8 cellular contexts compared by ENCODE assay signal in the genomic region with DNA sequence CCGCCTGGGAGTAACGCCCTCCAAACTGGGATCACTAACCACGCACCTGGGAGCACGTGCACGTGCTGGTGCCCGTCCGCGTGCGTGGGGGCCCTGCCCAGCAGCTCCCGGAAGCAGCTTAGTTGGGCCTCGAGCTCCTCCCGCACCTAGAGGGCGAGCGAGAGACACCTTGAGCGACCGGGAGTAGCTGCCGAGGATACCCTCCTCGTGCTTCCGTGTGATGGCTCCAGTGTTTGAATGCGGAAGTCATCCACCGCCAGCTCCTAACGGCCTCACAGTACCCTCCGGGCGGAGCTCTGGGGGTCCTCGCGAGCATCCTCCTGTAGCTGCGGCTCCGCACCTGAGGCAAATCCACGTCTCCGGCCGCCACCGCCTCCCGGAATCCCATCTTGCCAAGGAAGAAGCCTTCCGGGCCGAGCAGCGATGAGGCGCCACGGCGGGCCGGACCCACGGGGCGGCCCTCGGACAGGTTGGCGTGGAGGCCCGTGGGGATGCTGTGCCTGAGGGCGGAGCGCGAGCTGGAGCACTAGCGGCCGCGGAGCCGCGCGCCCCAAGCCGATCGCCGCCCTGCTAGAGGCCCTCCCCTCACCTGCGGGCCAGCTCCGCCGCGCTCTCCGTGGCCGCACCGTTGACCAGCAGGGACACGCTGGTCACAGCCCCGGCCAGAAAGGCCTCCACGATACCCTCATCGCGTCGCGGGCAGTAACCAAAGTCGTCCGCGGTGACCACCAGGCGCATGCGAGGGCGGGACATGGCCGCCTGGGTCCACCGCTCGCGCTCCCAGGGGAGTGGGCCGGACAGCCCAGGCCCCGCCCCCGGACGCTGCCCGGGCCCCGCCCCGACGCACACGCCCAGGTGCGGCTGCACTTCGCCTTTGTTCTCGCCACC. TPM values are rescaled to one million over a fixed set of nuclear protein-coding genes. Genes with fewer than 3 reads are reported as not detected.
DNase-seq lines count a peak whose midpoint lies in the region; ATAC-seq, FAIRE-seq and TF ChIP-seq lines count a peak whose summit lies in the region.

A gene with protein sequence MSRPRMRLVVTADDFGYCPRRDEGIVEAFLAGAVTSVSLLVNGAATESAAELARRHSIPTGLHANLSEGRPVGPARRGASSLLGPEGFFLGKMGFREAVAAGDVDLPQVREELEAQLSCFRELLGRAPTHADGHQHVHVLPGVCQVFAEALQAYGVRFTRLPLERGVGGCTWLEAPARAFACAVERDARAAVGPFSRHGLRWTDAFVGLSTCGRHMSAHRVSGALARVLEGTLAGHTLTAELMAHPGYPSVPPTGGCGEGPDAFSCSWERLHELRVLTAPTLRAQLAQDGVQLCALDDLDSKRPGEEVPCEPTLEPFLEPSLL (minus strand): TSS at position 761 of the 888 bp plus-strand sequence. CDS start 8 bp downstream, at position 753.

- peak; percentile 77 for FAIRE-seq in HTR-8/SVneo (lab: Jason Lieb, UNC)

- H3K36me3 Mint-ChIP-seq in Caco-2 (ENCODE audit: insufficient read depth, unreplicated experiment), result peaks cover 51% of the 10 kb centered on the region
- peaks cover 41% of the 10 kb centered on the region for H3K36me3 Mint-ChIP-seq in effector memory CD8-positive, alpha-beta T cell (ENCODE audit: insufficient read depth)

- H3K4me1 ChIP-seq in Caco-2 (peaks cover 5% of the 10 kb centered on the region; the same call in 1 of the 2 replicates), mesendoderm (ENCODE audit: control insufficient read depth, low read depth, low read length) (no peaks in the 10 kb centered on the region)

- no peaks in the 10 kb centered on the region for H3K27me3 ChIP-seq in Caco-2 (replicated peaks; ENCODE audit: control insufficient read depth, insufficient read depth, low read length)
- H3K27me3 ChIP-seq in mesendoderm (ENCODE audit: insufficient read depth, low read length, poor library complexity), result no peaks in the 10 kb centered on the region

- peaks cover 15% of the 10 kb centered on the region for H3K79me1 ChIP-seq in mesendoderm (ENCODE audit: low read length)

- H3K18ac ChIP-seq in mesendoderm (ENCODE audit: low read length), result peak within 1 kb of the TSS; percentile 33

- no peaks in the 10 kb centered on the region for H3K9me3 ChIP-seq in Caco-2

- DNase-seq in Caco-2 (peak; percentile 96 to 97), HTR-8/SVneo (ENCODE audit: insufficient read length, low spot score) (peak; percentile 81), NOMO-1 (lab: John Stamatoyannopoulos, UW; ENCODE audit: unreplicated experiment in 2 of 2) (peak; percentile 95 to 97), mesendoderm (peak; percentile 96)
- DNase-seq in effector memory CD8-positive, alpha-beta T cell, result peak; percentile 94 to 95 (median 94)
- DNase-seq in stimulated activated CD8-positive, alpha-beta memory T cell treated with anti-CD3 and anti-CD28 coated beads, Interleukin-12 subunit alpha, Interleukin-12 subunit beta, amount 100 ng/mL, for 4 hours (ENCODE audit: low read depth), result peak; percentile 88

- intact Hi-C loops in Caco-2 (cut with micrococcal nuclease; ENCODE audit: unreplicated experiment), result loop anchor here (1.0 kb wide), 1 partner anchor 12 kb away; no protein-coding TSS in a partner anchor

- peak; percentile 49 to 79 for TF ChIP-seq CTCF in Caco-2 (IDR thresholded peaks at IDR 0.05; ENCODE audit: insufficient read depth in 1 of 2, low read depth in 1 of 2, low read length in 1 of 2, severe bottlenecking in 1 of 2, unreplicated experiment in 1 of 2)

- no peaks in the 10 kb centered on the region for H3K27me3 Mint-ChIP-seq in Caco-2 (ENCODE audit: insufficient read depth, unreplicated experiment)
- H3K27me3 Mint-ChIP-seq in effector memory CD8-positive, alpha-beta T cell, result no peaks in the 10 kb centered on the region

- no peak within 1 kb of the TSS for H2BK15ac ChIP-seq in mesendoderm (replicated peaks; ENCODE audit: low read depth)

- no peak within 1 kb of the TSS for H4K5ac ChIP-seq in mesendoderm (ENCODE audit: low read length)

- H3K4me1 Mint-ChIP-seq in Caco-2 (ENCODE audit: low read depth, unreplicated experiment), result no peaks in the 10 kb centered on the region
- H3K4me1 Mint-ChIP-seq in effector memory CD8-positive, alpha-beta T cell (ENCODE audit: low read depth in 2 of 2), result peaks cover 33 to 34% of the 10 kb centered on the region in 2 donors

- H3K27ac ChIP-seq in mesendoderm (ENCODE audit: low read depth, low read length), result no peak within 1 kb of the TSS

- H3K4ac ChIP-seq in mesendoderm (ENCODE audit: low read depth, low read length), result peak within 1 kb of the TSS; percentile 74

- H3K23ac ChIP-seq in mesendoderm (ENCODE audit: low read length), result peak within 1 kb of the TSS; percentile 94

- H4K8ac ChIP-seq in mesendoderm (ENCODE audit: low read depth, low read length), result no peak within 1 kb of the TSS

- peak within 1 kb of the TSS; percentile 87 for H3K4me2 ChIP-seq in mesendoderm (ENCODE audit: low read length)

- no peaks in the 10 kb centered on the region for H3K9me3 Mint-ChIP-seq in Caco-2 (ENCODE audit: unreplicated experiment)
- H3K9me3 Mint-ChIP-seq in effector memory CD8-positive, alpha-beta T cell, result no peaks in the 10 kb centered on the region

- H3K4me3 Mint-ChIP-seq in Caco-2 (ENCODE audit: unreplicated experiment), result peak within 1 kb of the TSS; percentile 79
- peak within 1 kb of the TSS; percentile 89 to 91 for H3K4me3 Mint-ChIP-seq in effector memory CD8-positive, alpha-beta T cell

- CTCF ChIA-PET in Caco-2 (lab: Charles Lee), result interaction anchor here (0.6 to 6.9 kb wide), 11 partner anchors 9 to 57 kb away, joined by 3 to 179 read pairs (median 5); a partner anchor contains a TSS
- CTCF ChIA-PET in activated CD8-positive, alpha-beta memory T cell treated with anti-CD3 and anti-CD28 coated beads for 36 hours (lab: Charles Lee), result interaction anchor here (0.6 to 4.1 kb wide), 12 partner anchors 12 to 64 kb away, joined by 3 to 61 read pairs (median 6); a partner anchor contains a TSS

- H2BK120ac ChIP-seq in mesendoderm (ENCODE audit: low read depth, low read length), result no peak within 1 kb of the TSS

- peak within 1 kb of the TSS; percentile 99 for H3K56ac ChIP-seq in mesendoderm (ENCODE audit: low read length)

- peaks cover 5% of the 10 kb centered on the region for H3K79me2 ChIP-seq in mesendoderm (ENCODE audit: control insufficient read depth, insufficient read depth, low read length)

- H3K36me3 ChIP-seq in Caco-2 (ENCODE audit: control insufficient read depth, insufficient read depth, low read length) (peaks cover 4% of the 10 kb centered on the region; the same call in 1 of the 2 replicates), mesendoderm (ENCODE audit: control insufficient read depth, insufficient read depth, low read length) (no peaks in the 10 kb centered on the region)

- H2BK5ac ChIP-seq in mesendoderm (ENCODE audit: low read length), result peak within 1 kb of the TSS; percentile 75

- H2AK5ac ChIP-seq in mesendoderm (ENCODE audit: low read length), result peak within 1 kb of the TSS; percentile 74

- no CpG with 5 or more reads among the region's 93 CpGs for WGBS in mesendoderm (ENCODE audit: extremely low coverage, insufficient coverage, low lambda C conversion rate)

- peak; percentile 62 for ATAC-seq in GM21367 (IDR thresholded peaks at IDR 0.05; ENCODE audit: unreplicated experiment)
- peak; percentile 82 for ATAC-seq in effector memory CD8-positive, alpha-beta T cell (replicated peaks)

- H3K27ac Mint-ChIP-seq in Caco-2 (ENCODE audit: unreplicated experiment), result peak within 1 kb of the TSS; percentile 84
- H3K27ac Mint-ChIP-seq in effector memory CD8-positive, alpha-beta T cell, result peak within 1 kb of the TSS; percentile 85 to 91

- TSS peak; percentile 65 for BruUV-seq in Caco-2 (replicated peaks; lab: Mats Ljungman, UMichigan)

- peak within 1 kb of the TSS; percentile 67 for H3K4me3 ChIP-seq in Caco-2 (ENCODE audit: low read depth, low read length)
- peak within 1 kb of the TSS; percentile 80 for H3K4me3 ChIP-seq in mesendoderm (ENCODE audit: low read length)

- POLR2A ChIA-PET in Caco-2 (lab: Charles Lee), result interaction anchor here (0.6 to 4.4 kb wide), 10 partner anchors 9 to 57 kb away, joined by 3 to 81 read pairs (median 4); a partner anchor contains a TSS
- POLR2A ChIA-PET in activated CD8-positive, alpha-beta memory T cell treated with anti-CD3 and anti-CD28 coated beads for 36 hours (lab: Charles Lee), result interaction anchor here (0.8 to 7.1 kb wide), 4 partner anchors 13 to 60 kb away, joined by 4 to 84 read pairs (median 6); a partner anchor contains a TSS

- H3K9ac ChIP-seq in mesendoderm (ENCODE audit: low read length), result peak within 1 kb of the TSS; percentile 98

RNA-seq across cellular contexts. Expression of the gene that starts here (rescaled TPM):
- 55.9 and 60.0 TPM in 2 replicates for total RNA-seq in Caco-2 (2022)
- total RNA-seq in activated CD8-positive, alpha-beta memory T cell treated with anti-CD3 and anti-CD28 coated beads for 36 hours, result 10 to 100 TPM; 80.6 to 80.7 TPM
- 24.5 TPM for polyA plus RNA-seq in mesendoderm (2013, experiment 1 of 2)
- 23.4 TPM for polyA plus RNA-seq in mesendoderm (2013, experiment 2 of 2)
